24 cellular contexts compared by ENCODE assay signal in the genomic region with DNA sequence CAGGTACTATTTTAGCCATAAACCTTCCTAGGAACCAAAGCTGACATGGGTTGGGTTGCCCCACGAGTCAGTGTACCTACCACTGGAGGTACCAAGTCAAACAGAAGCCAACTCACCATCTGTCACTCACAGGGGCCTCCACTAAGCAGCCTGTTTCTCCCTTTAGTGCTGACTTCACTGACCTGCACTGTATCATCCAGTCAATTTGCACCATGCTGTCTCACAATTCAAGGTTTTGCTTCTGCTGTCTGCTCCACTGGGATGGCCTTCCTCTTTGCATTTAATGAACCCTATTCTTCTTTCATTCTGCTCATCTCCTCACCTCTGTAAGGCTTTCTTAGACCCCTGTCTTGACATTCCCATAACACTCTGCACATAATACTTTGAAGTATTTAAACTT. TPM values are rescaled to one million over a fixed set of nuclear protein-coding genes. Genes with fewer than 3 reads are reported as not detected.
DNase-seq lines count a peak whose midpoint lies in the region; ATAC-seq, FAIRE-seq and TF ChIP-seq lines count a peak whose summit lies in the region.
"Had no signal": no experiment of that assay in that cellular context is flagged by ENCODE, and none has a peak within 500 bp of the region (broad histone marks: within the 10 kb centered on the region; RNA-seq: fewer than 3 reads in every experiment).

No MANE protein-coding gene starts in this region.

- H3K9me3 ChIP-seq in HepG2 (ENCODE audit: low read length) (no peaks in the 10 kb centered on the region), right lobe of liver (no peaks in the 10 kb centered on the region)
- H3K9me3 ChIP-seq: A549, Caco-2 had no signal

- ATAC-seq in HepG2 (peak; percentile 31; the same call in 1 of the 3 replicates), right lobe of liver (no peak), memory B cell (ENCODE audit: low read depth) (no peak)
- peak; percentile 39 for ATAC-seq in activated T-helper 17 cell treated with anti-CD3 and anti-CD28 coated beads, Interleukin-2, amount 50 U/mL, for 72 hours (replicated peaks)
- ATAC-seq: A549, K562, Panc1 had no signal

- in situ Hi-C loops in HepG2 (cut with HindIII; ENCODE audit: extremely low pct_ligation_motif_present, low pct_unique_long_range_greater_than_20kb): no loop called here

- H2AFZ ChIP-seq in HepG2 (ENCODE audit: low read length): no peak overlapping the region

- peaks cover 2% of the 10 kb centered on the region for H3K4me1 Mint-ChIP-seq in activated T-helper 17 cell treated with anti-CD3 and anti-CD28 coated beads, Interleukin-2, amount 50 U/mL, for 72 hours
- H3K4me1 Mint-ChIP-seq in memory B cell: peaks cover 8% of the 10 kb centered on the region
- H3K4me1 Mint-ChIP-seq: CD4-positive, alpha-beta memory T cell had no signal

- no peak overlapping the region for H3K9ac ChIP-seq in HepG2 (ENCODE audit: insufficient read depth, low read depth, low read length)

- peaks cover 98% of the 10 kb centered on the region for H3K36me3 Mint-ChIP-seq in activated T-helper 17 cell treated with anti-CD3 and anti-CD28 coated beads, Interleukin-2, amount 50 U/mL, for 72 hours (ENCODE audit: low read depth)
- peaks cover 38% of the 10 kb centered on the region for H3K36me3 Mint-ChIP-seq in memory B cell

- no peaks in the 10 kb centered on the region for H3K9me3 Mint-ChIP-seq in activated T-helper 17 cell treated with anti-CD3 and anti-CD28 coated beads, Interleukin-2, amount 50 U/mL, for 72 hours
- no peaks in the 10 kb centered on the region for H3K9me3 Mint-ChIP-seq in memory B cell
- H3K9me3 Mint-ChIP-seq: CD4-positive, alpha-beta memory T cell had no signal

- H3K4me3 ChIP-seq in HepG2 (replicated peaks in 1 of 3; ENCODE audit: insufficient read depth in 1 of 3, low read depth in 2 of 3, low read length in 3 of 3) (no peak overlapping the region), right lobe of liver (no peak overlapping the region)
- H3K4me3 ChIP-seq: A549, K562 had no signal

- H3K4me2 ChIP-seq in HepG2 (ENCODE audit: low read depth, low read length): no peak overlapping the region
- H3K4me2 ChIP-seq: A549 had no signal

- H3K36me3 ChIP-seq in HepG2 (replicated peaks in 1 of 2; ENCODE audit: control insufficient read depth in 1 of 2, insufficient read depth in 2 of 2, low read length in 2 of 2): peaks cover 16 to 71% of the 10 kb centered on the region in 2 experiments
- H3K36me3 ChIP-seq in right lobe of liver: peaks cover 0 to 64% (median 24%) of the 10 kb centered on the region in 4 donors

- TF ChIP-seq CTCF in HepG2 (CRISPR knock-in tag; IDR thresholded peaks at IDR 0.05) (no peak), right lobe of liver (IDR thresholded peaks at IDR 0.05) (no peak)

- no peak for FAIRE-seq in HepG2 (lab: Jason Lieb, UNC)
- FAIRE-seq: A549, GM18507, H54, K562 had no signal

- 100% methylated on average over 1 of the region's 1 CpG for WGBS in HepG2 (ENCODE audit: low lambda C conversion rate)
- WGBS in right lobe of liver (ENCODE audit: insufficient coverage, low coverage, low lambda C conversion rate, missing lambda C conversion rate): 82% methylated on average over 1 of the region's 1 CpG

- CTCF ChIA-PET in HepG2 (lab: Yijun Ruan, JAX; ENCODE audit: low intra/inter-chr PET ratio, low total read pairs): no interaction called here

- TF ChIP-seq POLR2A in HepG2 (IDR thresholded peaks at IDR 0.05; ENCODE audit: insufficient read depth in 1 of 2, low read depth in 2 of 2, low read length in 2 of 2) (no peak), right lobe of liver (IDR thresholded peaks at IDR 0.05) (no peak)

- no peaks in the 10 kb centered on the region for H3K27me3 Mint-ChIP-seq in activated T-helper 17 cell treated with anti-CD3 and anti-CD28 coated beads, Interleukin-2, amount 50 U/mL, for 72 hours
- no peaks in the 10 kb centered on the region for H3K27me3 Mint-ChIP-seq in memory B cell
- H3K27me3 Mint-ChIP-seq: CD4-positive, alpha-beta memory T cell had no signal

- H3K4me1 ChIP-seq in HepG2 (ENCODE audit: insufficient read depth, low read length) (no peaks in the 10 kb centered on the region), right lobe of liver (no peaks in the 10 kb centered on the region)
- H3K4me1 ChIP-seq: A549, Caco-2 had no signal

- H3K27me3 ChIP-seq in HepG2 (ENCODE audit: control insufficient read depth in 1 of 2, insufficient read depth in 2 of 2, low read length in 2 of 2) (no peaks in the 10 kb centered on the region), right lobe of liver (no peaks in the 10 kb centered on the region)

- TF ChIP-seq EP300 in HepG2 (IDR thresholded peaks at IDR 0.05; ENCODE audit: low read depth in 2 of 2, low read length in 2 of 2) (no peak), HepG2 (CRISPR knock-in tag; IDR thresholded peaks at IDR 0.05; ENCODE audit: borderline replicate concordance) (no peak)

- no peak overlapping the region for H3K4me3 Mint-ChIP-seq in activated T-helper 17 cell treated with anti-CD3 and anti-CD28 coated beads, Interleukin-2, amount 50 U/mL, for 72 hours
- H3K4me3 Mint-ChIP-seq in memory B cell: no peak overlapping the region
- H3K4me3 Mint-ChIP-seq: CD4-positive, alpha-beta memory T cell had no signal

- intact Hi-C loops in HepG2 (cut with micrococcal nuclease; ENCODE audit: unreplicated experiment) (no loop called here), right lobe of liver (cut with DNase I) (no loop called here)

- no peak for TF ChIP-seq RAD21 in HepG2 (CRISPR knock-in tag; IDR thresholded peaks at IDR 0.05)

- BruUV-seq in HepG2 (replicated peaks; lab: Mats Ljungman, UMichigan): no TSS peak

- POLR2A ChIA-PET in HepG2 (lab: Yijun Ruan, JAX): no interaction called here

- no peaks in the 10 kb centered on the region for H4K20me1 ChIP-seq in HepG2 (ENCODE audit: insufficient read depth, low read length)

- H3K79me2 ChIP-seq in HepG2 (ENCODE audit: insufficient read depth, low read length): no peaks in the 10 kb centered on the region

- DNase-seq in HepG2 (ENCODE audit: low spot score) (no peak), right lobe of liver (no peak), memory B cell (ENCODE audit: low spot score in 2 of 2) (no peak), NCI-H1436 treated with DMSO at 0.1 percent for 48 hours (lab: John Stamatoyannopoulos, UW) (no peak), HCEC 1CT (no peak)
- DNase-seq in stimulated activated CD4-positive, alpha-beta T cell treated with anti-CD3 and anti-CD28 coated beads, Interleukin-4, amount 100 ng/mL, for 1 hour: no peak
- DNase-seq: C1 segment of cervical spinal cord; Caco-2; CD4-positive, alpha-beta memory T cell; DMS79 treated with DMSO at 0.1 percent for 48 hours; Kasumi-1; NCI-H1092 treated with DMSO at 0.1 percent for 48 hours; NCI-H1436; NCI-H187 treated with DMSO at 0.1 percent for 48 hours; NCI-H446; NCI-H524 treated with DMSO at 0.1 percent for 48 hours; SHP77 had no signal

- H3K27ac ChIP-seq in HepG2 (ENCODE audit: extremely low read length, insufficient read depth, low read length) (no peak overlapping the region), right lobe of liver (no peak overlapping the region)
- H3K27ac ChIP-seq: A549, RWPE1 had no signal

- H3K27ac Mint-ChIP-seq in activated T-helper 17 cell treated with anti-CD3 and anti-CD28 coated beads, Interleukin-2, amount 50 U/mL, for 72 hours: no peak overlapping the region
- H3K27ac Mint-ChIP-seq in memory B cell: peak overlapping the region; percentile 60

TF ChIP-seq in HepG2, 621 proteins besides CTCF, POLR2A, EP300 and RAD21:
- TF ChIP-seq YEATS4 (CRISPR knock-in tag; IDR thresholded peaks at IDR 0.05; ENCODE audit: borderline replicate concordance) (no peak), ZNF780A (CRISPR knock-in tag; IDR thresholded peaks at IDR 0.05) (no peak), ZFP82 (CRISPR knock-in tag; IDR thresholded peaks at IDR 0.05; ENCODE audit: borderline replicate concordance) (no peak), HOXA9 (CRISPR knock-in tag; IDR thresholded peaks at IDR 0.05; ENCODE audit: borderline replicate concordance) (no peak), RBM22 (optimal IDR thresholded peaks at IDR 0.05; ENCODE audit: low read length) (peak; percentile 62)

RNA-seq across cellular contexts. Expression of gene EIF2AK3, which starts 47.2 kb away (rescaled TPM):
- 19.3 and 30.6 TPM in 2 replicates for total RNA-seq in HepG2 (2016; rRNA removed; fragmentation: Illumina TruSeq; extraction: Trizol)
- 1.9 and 4.1 TPM in 2 replicates for total RNA-seq in HepG2 (2016; cell fraction: cytosol; rRNA removed; fragmentation: Illumina TruSeq; extraction: Trizol; ENCODE audit: low read depth)
- total RNA-seq in HepG2 (2016; cell fraction: insoluble cytoplasmic fraction; rRNA removed; fragmentation: Illumina TruSeq; extraction: Trizol): 16.3 and 30.3 TPM in 2 replicates
- 5.7 and 7.5 TPM in 2 replicates for total RNA-seq in HepG2 (2016; cell fraction: membrane; rRNA removed; fragmentation: Illumina TruSeq; extraction: Trizol)
- total RNA-seq in HepG2 (2016; cell fraction: nucleus; rRNA removed; fragmentation: Illumina TruSeq; extraction: Trizol): 44.3 and 53.8 TPM in 2 replicates
- polyA plus RNA-seq in HepG2 (2011; rRNA removed): 10.3 and 11.6 TPM in 2 replicates
- 5.9 and 10.2 TPM in 2 replicates for polyA plus RNA-seq in HepG2 (2011; cell fraction: cytosol; rRNA removed)
- polyA plus RNA-seq in HepG2 (2011; cell fraction: nucleus; rRNA removed): 8.8 and 10.0 TPM in 2 replicates
- polyA plus RNA-seq in HepG2 (2012): 16.3 and 19.2 TPM in 2 replicates
- polyA plus RNA-seq in HepG2 (2016; cell fraction: cytosol; fragmentation: Illumina TruSeq; extraction: Trizol; ENCODE audit: low read depth): 0.80 and 1.0 TPM in 2 replicates
- 8.4 and 9.4 TPM in 2 replicates for polyA plus RNA-seq in HepG2 (2016; cell fraction: insoluble cytoplasmic fraction; fragmentation: Illumina TruSeq; extraction: Trizol; ENCODE audit: low read depth)
- polyA plus RNA-seq in HepG2 (2016; cell fraction: membrane; fragmentation: Illumina TruSeq; extraction: Trizol; ENCODE audit: low read depth): 1.9 TPM in 2 replicates
- 38.2 and 39.9 TPM in 2 replicates for polyA plus RNA-seq in HepG2 (2016; cell fraction: nucleus; fragmentation: Illumina TruSeq; extraction: Trizol; ENCODE audit: insufficient read depth, low read depth)
- polyA minus RNA-seq in HepG2 (2011; rRNA and poly(A)+ RNA removed; ENCODE audit: low replicate concordance): 5.4 and 6.6 TPM in 2 replicates
- polyA minus RNA-seq in HepG2 (2011; cell fraction: cytosol; rRNA and poly(A)+ RNA removed): 14.1 and 21.9 TPM in 2 replicates
- 34.6 and 44.7 TPM in 2 replicates for polyA minus RNA-seq in HepG2 (2011; cell fraction: nucleus; rRNA and poly(A)+ RNA removed)
- total RNA-seq in right lobe of liver: 10 to 100 TPM in 4 of 6 experiments, 1 to 10 TPM in 2; 7.0 to 19.1 (median 11.1) TPM
- total RNA-seq in activated T-helper 17 cell treated with anti-CD3 and anti-CD28 coated beads, Interleukin-2, amount 50 U/mL, for 72 hours: 10 to 100 TPM; 17.1 to 22.0 TPM

Comparison
In these comparisons a context has a peak if more than half of its experiments do, and no peak if none do; other contexts are left out.
1. ATAC-seq: peak in HepG2 (single experiment) and activated T-helper 17 cell treated with anti-CD3 and anti-CD28 coated beads, Interleukin-2, amount 50 U/mL, for 72 hours (single experiment); none in right lobe of liver (0 of 4) and memory B cell (single experiment).